ENCODE assay signal across 30 cellular contexts in genomic region chrX:6129195-6129594, GRCh38.
"Had no signal": no experiment of that assay in that cellular context is flagged by ENCODE, and none has a peak within 500 bp of the region (broad histone marks: within the 10 kb centered on the region; RNA-seq: fewer than 3 reads in every experiment).

No MANE protein-coding gene starts in this region.

- H3K36me3 ChIP-seq: brain microvascular endothelial cell, esophagus squamous epithelium, WERI-Rb-1 had no signal

- H3K27ac ChIP-seq: brain microvascular endothelial cell, coronary artery, epithelial cell of prostate, esophagus squamous epithelium, WERI-Rb-1 had no signal

- H3K4me1 ChIP-seq: esophagus squamous epithelium had no signal

- H3K27me3 ChIP-seq: brain microvascular endothelial cell, esophagus squamous epithelium had no signal

- H3K9me3 ChIP-seq: esophagus squamous epithelium had no signal

- H3K4me3 ChIP-seq: coronary artery, esophagus squamous epithelium had no signal

- DNase-seq: activated B cell treated with CpG ODN at 0.5 μM for 24 hours; activated CD4-positive, alpha-beta T cell treated with anti-CD3 and anti-CD28 coated beads for 48 hours; activated CD4-positive, alpha-beta T cell treated with anti-CD3 and anti-CD28 coated beads, Interleukin-2, amount 50 U/mL, for 1 hour; activated CD4-positive, alpha-beta T cell treated with anti-CD3 and anti-CD28 coated beads, Interleukin-2, amount 50 U/mL, for 48 hours; activated CD8-positive, alpha-beta memory T cell treated with anti-CD3 and anti-CD28 coated beads for 24 hours; activated CD8-positive, alpha-beta T cell treated with anti-CD3 and anti-CD28 coated beads for 36 hours; activated effector memory CD4-positive, alpha-beta T cell treated with Interleukin-2 at 50 U/mL for 16 hours; activated gamma-delta T cell treated with Interleukin-2 at 50 U/mL for 16 hours; activated naive CD4-positive, alpha-beta T cell treated with anti-CD3 and anti-CD28 coated beads, Interleukin-2, amount 50 U/mL, for 16 hours; activated naive CD4-positive, alpha-beta T cell treated with Interleukin-2 at 50 U/mL for 16 hours; activated T-cell treated with anti-CD3 and anti-CD28 coated beads, Interleukin-2, amount 50 U/mL, for 4 hours; amniotic stem cell; anterior cingulate cortex; brain microvascular endothelial cell; dermis blood vessel endothelial cell; effector CD4-positive, alpha-beta T cell; effector memory CD8-positive, alpha-beta T cell; esophagus squamous epithelium; foreskin melanocyte; head of caudate nucleus; hippocampal formation; T1000; WERI-Rb-1 had no signal

- ATAC-seq: activated CD4-positive, CD25-positive, alpha-beta regulatory T cell treated with anti-CD3 and anti-CD28 coated beads, Interleukin-2, amount 50 U/mL, for 24 hours; activated CD8-positive, alpha-beta T cell treated with anti-CD3 and anti-CD28 coated beads for 36 hours; activated T-cell treated with anti-CD3 and anti-CD28 coated beads, Interleukin-2, amount 50 U/mL, for 4 hours; activated T-helper 17 cell treated with anti-CD3 and anti-CD28 coated beads, Interleukin-2, amount 50 U/mL, for 72 hours; effector memory CD8-positive, alpha-beta T cell had no signal

- FAIRE-seq: bronchial epithelial cell, endometrium, endothelial cell of umbilical vein had no signal
